8 cellular contexts compared by ENCODE assay signal in the genomic region with DNA sequence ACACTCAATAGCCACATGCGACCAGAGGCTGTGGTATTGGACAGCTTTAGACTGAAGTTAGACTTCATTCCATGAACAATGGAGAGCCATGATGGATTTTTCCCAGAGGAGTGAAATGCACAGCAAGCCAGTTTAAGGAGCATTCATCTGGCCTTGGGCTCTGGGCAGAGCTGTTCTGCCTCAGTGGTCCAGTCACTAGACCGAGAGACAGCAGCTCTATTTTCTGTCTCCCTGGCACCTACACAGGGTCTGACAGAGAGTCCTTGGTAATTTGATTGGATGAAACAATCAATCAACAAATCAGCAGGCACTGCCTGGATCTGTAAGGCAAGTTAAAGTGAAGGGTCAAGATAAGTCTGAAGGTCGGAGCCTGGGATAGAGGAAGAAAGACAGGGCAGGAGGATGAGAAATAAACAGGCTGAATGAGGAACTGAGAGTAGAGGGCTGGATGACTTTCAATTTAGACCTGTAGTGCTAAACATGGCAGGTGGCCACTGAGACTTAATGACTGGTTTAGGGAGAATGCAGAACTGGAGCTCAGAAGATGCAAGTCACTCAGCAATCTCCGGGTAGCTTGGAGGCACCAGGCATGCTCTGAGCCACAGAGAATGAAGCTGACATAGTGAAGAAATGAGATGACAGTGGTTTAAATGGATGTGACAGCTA.
DNase-seq lines count a peak whose midpoint lies in the region; ATAC-seq lines count a peak whose summit lies in the region.

No MANE protein-coding gene starts in this region.

- ATAC-seq in GM18873 (IDR thresholded peaks at IDR 0.05; ENCODE audit: low FRiP score, unreplicated experiment) (peak; percentile 97), HG02588 (IDR thresholded peaks at IDR 0.05; ENCODE audit: unreplicated experiment) (peak; percentile 95), HG03520 (IDR thresholded peaks at IDR 0.05; ENCODE audit: unreplicated experiment) (peak; percentile 97)

- DNase-seq in myocyte (ENCODE audit: low read depth) (peak; percentile 56), SHP77 (lab: John Stamatoyannopoulos, UW) (no peak), NCI-H510A treated with DMSO at 0.1 percent for 48 hours (lab: John Stamatoyannopoulos, UW) (no peak)
- no peak for DNase-seq in activated CD8-positive, alpha-beta memory T cell treated with anti-CD3 and anti-CD28 coated beads for 24 hours
- no peak for DNase-seq in central memory CD4-positive, alpha-beta T cell
